ENCODE assay signal across 8 cellular contexts in genomic region chr19:52171321-52172169, GRCh38. TPM values are rescaled to one million over a fixed set of nuclear protein-coding genes. Genes with fewer than 3 reads are reported as not detected.
A peak's percentile ranks its signal among the peaks of the same experiment; 100 is the strongest.
DNase-seq lines count a peak whose midpoint lies in the region; ATAC-seq and TF ChIP-seq lines count a peak whose summit lies in the region.

ZNF836 (minus strand) TSS chr19:52171621; CDS start chr19:52168072, 3,549 bp downstream.

- peaks cover 12% of the 10 kb centered on the region for H3K27me3 Mint-ChIP-seq in WTC11 (ENCODE audit: low read depth)

- no peak for TF ChIP-seq CTCF in WTC11 (IDR thresholded peaks at IDR 0.05)
- no peak for TF ChIP-seq CTCF in cardiac fibroblast (IDR thresholded peaks at IDR 0.05; ENCODE audit: low read depth, low read length)
- peak in 1 of 11 experiments; percentile 13 for TF ChIP-seq CTCF in spleen (IDR thresholded peaks at IDR 0.05 in 8 of 11, conservative IDR thresholded peaks at IDR 0.05 in 3 of 11)

- 6 to 9% (median 8%) methylated on average over 35 to 37 of the region's 37 CpGs for WGBS in spleen, 5 donors

- peak within 1 kb of the TSS; percentile 94 for H3K27ac Mint-ChIP-seq in WTC11

- intact Hi-C loops in spleen (cut with DNase I; ENCODE audit: low total_unique reads): no loop called here

- ATAC-seq in HG02870 (IDR thresholded peaks at IDR 0.05; ENCODE audit: unreplicated experiment) (peak; percentile 62), WTC11 (peak; percentile 94), HG03469 (IDR thresholded peaks at IDR 0.05; ENCODE audit: unreplicated experiment) (no peak)

- H3K27me3 ChIP-seq in spleen (replicated peaks in 1 of 7): no peaks in the 10 kb centered on the region

- POLR2A ChIA-PET in WTC11 (lab: Charles Lee): interaction anchor here (0.6 kb wide), 1 partner anchor 158 kb away, joined by 4 read pairs; no protein-coding TSS in a partner anchor

- in situ Hi-C loops in G401 (cut with HindIII; ENCODE audit: low sequenced_read_pairs): no loop called here

- peak within 1 kb of the TSS; percentile 89 for H3K4me3 Mint-ChIP-seq in WTC11

- CTCF ChIA-PET in WTC11 (lab: Charles Lee): interaction anchor here (0.6 kb wide), 1 partner anchor 18 kb away, joined by 3 read pairs; no protein-coding TSS in a partner anchor

- peaks cover 0 to 31% (median 23%) of the 10 kb centered on the region in 6 donors for H3K36me3 ChIP-seq in spleen

- H3K9me3 Mint-ChIP-seq in WTC11: peaks cover 10% of the 10 kb centered on the region

- TF ChIP-seq POLR2A in spleen (IDR thresholded peaks at IDR 0.05): no peak

- H3K4me3 ChIP-seq in cardiac fibroblast (replicated peaks in 1 of 2; ENCODE audit: low read depth in 2 of 2, low read length in 2 of 2) (peak within 1 kb of the TSS; percentile 87 to 92), spleen (peak within 1 kb of the TSS; percentile 56 to 89 (median 78))

- H3K27ac ChIP-seq in spleen: peak within 1 kb of the TSS; percentile 85 to 94 (median 91)

- peak; percentile 86 for DNase-seq in G401 (ENCODE audit: low spot score)
- peak; percentile 75 for DNase-seq in NCI-H2196 (lab: John Stamatoyannopoulos, UW; ENCODE audit: unreplicated experiment)
- DNase-seq in WTC11 (ENCODE audit: low spot score): peak; percentile 95
- peak; percentile 72 to 80 for DNase-seq in cardiac fibroblast (ENCODE audit: low read depth in 2 of 2)
- DNase-seq in iris pigment epithelial cell (ENCODE audit: low read depth): peak; percentile 66
- peak; percentile 96 for DNase-seq in spleen

- H3K4me1 ChIP-seq in spleen: peaks cover 0 to 30% (median 25%) of the 10 kb centered on the region in 6 donors

- peaks cover 18% of the 10 kb centered on the region for H3K4me1 Mint-ChIP-seq in WTC11

- H3K9me3 ChIP-seq in spleen: peaks cover 0 to 5% (median 0%) of the 10 kb centered on the region in 8 donors

- peaks cover 19% of the 10 kb centered on the region for H3K36me3 Mint-ChIP-seq in WTC11

TF ChIP-seq in WTC11, 78 proteins besides CTCF, POLR2A, EP300 and RAD21:
- TF ChIP-seq ZNF232 (CRISPR knock-in tag; IDR thresholded peaks at IDR 0.05) (no peak), SP1 (CRISPR knock-in tag; conservative IDR thresholded peaks at IDR 0.05) (peak; percentile 46; the same call in 1 of the 2 replicates), MYBL2 (CRISPR knock-in tag; IDR thresholded peaks at IDR 0.05) (0 out of 2 replicates have a peak, but pooled peaks have one; percentile 24)
- TF ChIP-seq, protein P1, sequence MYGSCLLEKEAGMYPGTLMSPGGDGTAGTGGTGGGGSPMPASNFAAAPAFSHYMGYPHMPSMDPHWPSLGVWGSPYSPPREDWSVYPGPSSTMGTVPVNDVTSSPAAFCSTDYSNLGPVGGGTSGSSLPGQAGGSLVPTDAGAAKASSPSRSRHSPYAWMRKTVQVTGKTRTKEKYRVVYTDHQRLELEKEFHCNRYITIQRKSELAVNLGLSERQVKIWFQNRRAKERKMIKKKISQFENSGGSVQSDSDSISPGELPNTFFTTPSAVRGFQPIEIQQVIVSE (CRISPR knock-in tag; IDR thresholded peaks at IDR 0.05; ENCODE audit: borderline replicate concordance): no peak
TF ChIP-seq in WTC11: peak in this region for 2.

RNA-seq across cellular contexts. Expression of gene ZNF836, which starts in this region (rescaled TPM):
- 0.49 and 3.1 TPM in 2 replicates for total RNA-seq in G401 (2014; rRNA removed; shearing (Covaris generic))
- 20.3 to 28.8 TPM (median 22.8 TPM) in 3 replicates for total RNA-seq in WTC11 (2021)
- total RNA-seq in spleen: 10 to 100 TPM; 16.7 to 26.8 (median 21.0) TPM
- 1 to 10 TPM; 4.9 to 7.6 (median 7.3) TPM for polyA plus RNA-seq in spleen
